In the genomic region with DNA sequence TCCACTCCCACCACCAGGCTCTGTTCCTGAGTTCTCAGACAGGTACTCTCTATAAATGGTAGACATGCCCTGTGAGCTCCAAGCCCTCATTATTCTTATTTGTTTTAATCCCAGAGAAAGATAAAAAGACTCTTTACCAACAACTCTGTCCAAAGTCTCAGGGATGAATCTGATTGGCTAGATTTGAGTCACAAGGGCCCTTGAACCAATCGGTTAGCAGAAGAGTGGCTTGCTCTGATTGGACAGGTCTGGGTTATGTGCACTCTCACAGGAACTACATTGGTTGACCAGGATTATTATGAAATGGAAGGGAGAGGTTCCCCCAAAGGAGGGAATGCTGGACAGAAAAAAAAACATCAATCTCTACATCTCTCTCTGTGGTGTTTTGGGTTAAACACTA, we compare ENCODE assay signal across 15 cellular contexts. TPM values are rescaled to one million over a fixed set of nuclear protein-coding genes. Genes with fewer than 3 reads are reported as not detected.
DNase-seq lines count a peak whose midpoint lies in the region; ATAC-seq, FAIRE-seq and TF ChIP-seq lines count a peak whose summit lies in the region.
"Had no signal": no experiment of that assay in that cellular context is flagged by ENCODE, and none has a peak within 500 bp of the region (broad histone marks: within the 10 kb centered on the region; RNA-seq: fewer than 3 reads in every experiment).

No MANE protein-coding gene starts in this region.

- no peak overlapping the region for H3K4me2 ChIP-seq in MM.1S (ENCODE audit: low read depth, low read length)
- H3K4me2 ChIP-seq: smooth muscle cell had no signal

- FAIRE-seq in pancreas (lab: Jason Lieb, UNC): no peak
- FAIRE-seq: endothelial cell of umbilical vein, islet of Langerhans had no signal

- H3K36me3 ChIP-seq in pancreas: no peaks in the 10 kb centered on the region
- no peaks in the 10 kb centered on the region for H3K36me3 ChIP-seq in MM.1S (replicated peaks; ENCODE audit: insufficient read depth, low read length)

- no peaks in the 10 kb centered on the region for H3K27me3 Mint-ChIP-seq in activated T-cell treated with anti-CD3 and anti-CD28 coated beads, Interleukin-2, amount 50 U/mL, for 24 hours
- no peaks in the 10 kb centered on the region for H3K27me3 Mint-ChIP-seq in activated T-cell treated with anti-CD3 and anti-CD28 coated beads, Interleukin-2, amount 50 U/mL, for 4 hours (ENCODE audit: low read depth)
- H3K27me3 Mint-ChIP-seq in activated naive CD8-positive, alpha-beta T cell treated with anti-CD3 and anti-CD28 coated beads, Interleukin-2, amount 50 U/mL, for 24 hours: no peaks in the 10 kb centered on the region

- intact Hi-C loops in pancreas (cut with DNase I): no loop called here

- no peaks in the 10 kb centered on the region for H3K9me3 Mint-ChIP-seq in activated T-cell treated with anti-CD3 and anti-CD28 coated beads, Interleukin-2, amount 50 U/mL, for 24 hours
- no peaks in the 10 kb centered on the region for H3K9me3 Mint-ChIP-seq in activated T-cell treated with anti-CD3 and anti-CD28 coated beads, Interleukin-2, amount 50 U/mL, for 4 hours
- H3K9me3 Mint-ChIP-seq in activated naive CD8-positive, alpha-beta T cell treated with anti-CD3 and anti-CD28 coated beads, Interleukin-2, amount 50 U/mL, for 24 hours: peaks cover 8% of the 10 kb centered on the region
- no peaks in the 10 kb centered on the region for H3K9me3 Mint-ChIP-seq in stimulated activated effector memory CD8-positive, alpha-beta T cell treated with anti-CD3 and anti-CD28 coated beads, Interleukin-12 subunit alpha, Interleukin-12 subunit beta, amount 100 ng/mL, for 72 hours

- no peak for DNase-seq in activated T-cell treated with anti-CD3 and anti-CD28 coated beads, Interleukin-2, amount 50 U/mL, for 24 hours
- DNase-seq in activated T-cell treated with anti-CD3 and anti-CD28 coated beads, Interleukin-2, amount 50 U/mL, for 4 hours: no peak
- DNase-seq in NAMALWA (ENCODE audit: low spot score): peak; percentile 53
- no peak for DNase-seq in activated naive CD8-positive, alpha-beta T cell treated with anti-CD3 and anti-CD28 coated beads, Interleukin-2, amount 50 U/mL, for 24 hours
- no peak for DNase-seq in stimulated activated effector memory CD8-positive, alpha-beta T cell treated with anti-CD3 and anti-CD28 coated beads, Interleukin-12 subunit alpha, Interleukin-12 subunit beta, amount 100 ng/mL, for 72 hours (ENCODE audit: low spot score in 2 of 2)
- no peak for DNase-seq in pancreas
- no peak for DNase-seq in NCI-H1694 treated with DMSO at 0.1 percent for 48 hours (lab: John Stamatoyannopoulos, UW)
- no peak for DNase-seq in MM.1S
- DNase-seq: activated CD4-positive, alpha-beta T cell treated with anti-CD3 and anti-CD28 coated beads for 4 hours; activated gamma-delta T cell treated with Interleukin-2 at 50 U/mL for 16 hours; DMS153; NCI-H524 had no signal

- H2AFZ ChIP-seq in MM.1S (ENCODE audit: low read length): no peak overlapping the region

- peak overlapping the region; percentile 84 for H3K27ac Mint-ChIP-seq in activated T-cell treated with anti-CD3 and anti-CD28 coated beads, Interleukin-2, amount 50 U/mL, for 24 hours
- H3K27ac Mint-ChIP-seq in activated naive CD8-positive, alpha-beta T cell treated with anti-CD3 and anti-CD28 coated beads, Interleukin-2, amount 50 U/mL, for 24 hours: peak overlapping the region; percentile 73
- peak overlapping the region; percentile 75 for H3K27ac Mint-ChIP-seq in stimulated activated effector memory CD8-positive, alpha-beta T cell treated with anti-CD3 and anti-CD28 coated beads, Interleukin-12 subunit alpha, Interleukin-12 subunit beta, amount 100 ng/mL, for 72 hours

- 74 to 94% methylated on average over 1 of the region's 1 CpG for WGBS in pancreas, 2 donors

- H3K79me2 ChIP-seq in MM.1S (ENCODE audit: low read length): no peaks in the 10 kb centered on the region

- no peaks in the 10 kb centered on the region for H3K27me3 ChIP-seq in pancreas
- no peaks in the 10 kb centered on the region for H3K27me3 ChIP-seq in MM.1S (replicated peaks; ENCODE audit: insufficient read depth, low read length)

- no peak for ATAC-seq in activated T-cell treated with anti-CD3 and anti-CD28 coated beads, Interleukin-2, amount 50 U/mL, for 4 hours
- no peak for ATAC-seq in activated naive CD8-positive, alpha-beta T cell treated with anti-CD3 and anti-CD28 coated beads, Interleukin-2, amount 50 U/mL, for 24 hours
- ATAC-seq in stimulated activated effector memory CD8-positive, alpha-beta T cell treated with anti-CD3 and anti-CD28 coated beads, Interleukin-12 subunit alpha, Interleukin-12 subunit beta, amount 100 ng/mL, for 72 hours: no peak
- ATAC-seq in pancreas: no peak

- H3K4me1 Mint-ChIP-seq in activated T-cell treated with anti-CD3 and anti-CD28 coated beads, Interleukin-2, amount 50 U/mL, for 24 hours (ENCODE audit: low read depth): peaks cover 96% of the 10 kb centered on the region
- peaks cover 100% of the 10 kb centered on the region for H3K4me1 Mint-ChIP-seq in activated T-cell treated with anti-CD3 and anti-CD28 coated beads, Interleukin-2, amount 50 U/mL, for 4 hours (ENCODE audit: low read depth)
- peaks cover 98% of the 10 kb centered on the region for H3K4me1 Mint-ChIP-seq in activated naive CD8-positive, alpha-beta T cell treated with anti-CD3 and anti-CD28 coated beads, Interleukin-2, amount 50 U/mL, for 24 hours
- peaks cover 85% of the 10 kb centered on the region for H3K4me1 Mint-ChIP-seq in stimulated activated effector memory CD8-positive, alpha-beta T cell treated with anti-CD3 and anti-CD28 coated beads, Interleukin-12 subunit alpha, Interleukin-12 subunit beta, amount 100 ng/mL, for 72 hours

- H3K27ac ChIP-seq in pancreas: no peak overlapping the region
- H3K27ac ChIP-seq in MM.1S (ENCODE audit: low read length): no peak overlapping the region

- peaks cover 97% of the 10 kb centered on the region for H3K36me3 Mint-ChIP-seq in activated T-cell treated with anti-CD3 and anti-CD28 coated beads, Interleukin-2, amount 50 U/mL, for 24 hours (ENCODE audit: low read depth)
- H3K36me3 Mint-ChIP-seq in activated T-cell treated with anti-CD3 and anti-CD28 coated beads, Interleukin-2, amount 50 U/mL, for 4 hours (ENCODE audit: insufficient read depth): peaks cover 32% of the 10 kb centered on the region
- peaks cover 82% of the 10 kb centered on the region for H3K36me3 Mint-ChIP-seq in activated naive CD8-positive, alpha-beta T cell treated with anti-CD3 and anti-CD28 coated beads, Interleukin-2, amount 50 U/mL, for 24 hours (ENCODE audit: low read depth)
- H3K36me3 Mint-ChIP-seq in stimulated activated effector memory CD8-positive, alpha-beta T cell treated with anti-CD3 and anti-CD28 coated beads, Interleukin-12 subunit alpha, Interleukin-12 subunit beta, amount 100 ng/mL, for 72 hours: peaks cover 43% of the 10 kb centered on the region

- no peak overlapping the region for H3K9ac ChIP-seq in MM.1S (ENCODE audit: low read length)

- no peaks in the 10 kb centered on the region for H3F3A ChIP-seq in MM.1S (ENCODE audit: insufficient read depth, low read length)

- H3K4me1 ChIP-seq in pancreas (peaks cover 0 to 7% (median 0%) of the 10 kb centered on the region in 3 donors), MM.1S (ENCODE audit: low read length) (no peaks in the 10 kb centered on the region)

- TF ChIP-seq CTCF in pancreas (IDR thresholded peaks at IDR 0.05) (no peak), MM.1S (IDR thresholded peaks at IDR 0.05; ENCODE audit: low read length) (no peak)

- H3K9me3 ChIP-seq in pancreas (no peaks in the 10 kb centered on the region), MM.1S (replicated peaks; ENCODE audit: insufficient read depth, low read length) (no peaks in the 10 kb centered on the region)

- no peaks in the 10 kb centered on the region for H3K9me2 ChIP-seq in MM.1S (replicated peaks; ENCODE audit: insufficient read depth, low read length)

- no peak overlapping the region for H3K4me3 Mint-ChIP-seq in activated T-cell treated with anti-CD3 and anti-CD28 coated beads, Interleukin-2, amount 50 U/mL, for 24 hours
- no peak overlapping the region for H3K4me3 Mint-ChIP-seq in activated T-cell treated with anti-CD3 and anti-CD28 coated beads, Interleukin-2, amount 50 U/mL, for 4 hours
- no peak overlapping the region for H3K4me3 Mint-ChIP-seq in activated naive CD8-positive, alpha-beta T cell treated with anti-CD3 and anti-CD28 coated beads, Interleukin-2, amount 50 U/mL, for 24 hours
- peak overlapping the region; percentile 49 for H3K4me3 Mint-ChIP-seq in stimulated activated effector memory CD8-positive, alpha-beta T cell treated with anti-CD3 and anti-CD28 coated beads, Interleukin-12 subunit alpha, Interleukin-12 subunit beta, amount 100 ng/mL, for 72 hours

- H3K4me3 ChIP-seq in pancreas (no peak overlapping the region), MM.1S (ENCODE audit: low read length) (no peak overlapping the region)
- H3K4me3 ChIP-seq: smooth muscle cell had no signal

- H4K20me1 ChIP-seq in MM.1S (ENCODE audit: insufficient read depth, low read length): no peaks in the 10 kb centered on the region

RNA-seq across cellular contexts. Expression of gene COTL1, which starts 7.5 kb away (rescaled TPM):
- 100 to 1,000 TPM; 209 to 331 (median 274) TPM for total RNA-seq in activated T-cell treated with anti-CD3 and anti-CD28 coated beads, Interleukin-2, amount 50 U/mL, for 4 hours
- 10 to 100 TPM in 5 of 6 donors, 1 to 10 TPM in 1; 6.8 to 44.3 (median 19.1) TPM for total RNA-seq in pancreas
- polyA plus RNA-seq in pancreas: 10 to 100 TPM; 14.8 to 23.3 TPM

RNA-seq across cellular contexts. Expression of gene KLHL36, which starts 37.9 kb away (rescaled TPM):
- 10 to 100 TPM; 28.9 to 32.1 (median 31.0) TPM for total RNA-seq in activated T-cell treated with anti-CD3 and anti-CD28 coated beads, Interleukin-2, amount 50 U/mL, for 4 hours
- 10 to 100 TPM; 24.6 to 41.5 (median 27.4) TPM for total RNA-seq in pancreas
- 10 to 100 TPM; 18.1 to 18.7 TPM for polyA plus RNA-seq in pancreas

Comparison
In these comparisons a context has a peak if more than half of its experiments do, and no peak if none do; other contexts are left out.
1. RNA of gene COTL1, which starts 7.5 kb away (total RNA-seq): 209 to 331 TPM in activated T-cell treated with anti-CD3 and anti-CD28 coated beads, Interleukin-2, amount 50 U/mL, for 4 hours; 6.8 to 44.3 TPM in pancreas; every median in the first group is over 4 times any median in the second.
2. Peak in every context shown above with its lines, with median percentiles within 50 percentile points of each other: H3K27ac Mint-ChIP-seq.